Comparison of ENCODE assay signal across 21 cellular contexts in genomic region chrX:17560385-17560784, GRCh38.
DNase-seq lines count a peak whose midpoint lies in the region; FAIRE-seq and TF ChIP-seq lines count a peak whose summit lies in the region.
"Had no signal": no experiment of that assay in that cellular context is flagged by ENCODE, and none has a peak within 500 bp of the region (broad histone marks: within the 10 kb centered on the region; RNA-seq: fewer than 3 reads in every experiment).

No MANE protein-coding gene starts in this region.

- no peak overlapping the region for H4K8ac ChIP-seq in mesendoderm (ENCODE audit: low read depth, low read length)

- peak overlapping the region; percentile 55 for H3K27ac ChIP-seq in astrocyte (ENCODE audit: low read depth, low read length)
- H3K27ac ChIP-seq in mesendoderm (ENCODE audit: low read depth, low read length), result no peak overlapping the region
- H3K27ac ChIP-seq in smooth muscle cell (ENCODE audit: low read depth), result peak overlapping the region; percentile 65
- peak overlapping the region in 1 of 2 donors; percentile 19 for H3K27ac ChIP-seq in ascending aorta
- H3K27ac ChIP-seq: suprapubic skin had no signal

- no peaks in the 10 kb centered on the region for H3K36me3 Mint-ChIP-seq in astrocyte (ENCODE audit: low read depth, unreplicated experiment)
- H3K36me3 Mint-ChIP-seq in activated CD4-positive, alpha-beta memory T cell treated with anti-CD3 and anti-CD28 coated beads for 36 hours, result no peaks in the 10 kb centered on the region
- H3K36me3 Mint-ChIP-seq: activated naive CD8-positive, alpha-beta T cell had no signal

- H3K4me3 ChIP-seq in astrocyte (ENCODE audit: insufficient read depth, low read depth, low read length) (no peak overlapping the region), mesendoderm (ENCODE audit: low read length) (no peak overlapping the region), smooth muscle cell (no peak overlapping the region), ascending aorta (no peak overlapping the region)
- H3K4me3 ChIP-seq: MG63, suprapubic skin had no signal

- intact Hi-C loops in ascending aorta (cut with DNase I), result no loop called here
- intact Hi-C loops in activated CD4-positive, alpha-beta memory T cell treated with anti-CD3 and anti-CD28 coated beads for 36 hours (cut with micrococcal nuclease), result no loop called here

- no peak for TF ChIP-seq POLR2A in erythroblast (IDR thresholded peaks at IDR 0.05; ENCODE audit: low read length)

- no peak overlapping the region for H2BK15ac ChIP-seq in mesendoderm (replicated peaks; ENCODE audit: low read depth)

- H3K27me3 ChIP-seq in astrocyte (ENCODE audit: insufficient read depth, low read length) (no peaks in the 10 kb centered on the region), mesendoderm (ENCODE audit: insufficient read depth, low read length, poor library complexity) (no peaks in the 10 kb centered on the region), smooth muscle cell (ENCODE audit: low read depth) (no peaks in the 10 kb centered on the region), ascending aorta (no peaks in the 10 kb centered on the region)
- H3K27me3 ChIP-seq: MG63, suprapubic skin had no signal

- H3K9me3 ChIP-seq in astrocyte (ENCODE audit: insufficient read depth, low read depth, low read length), result no peaks in the 10 kb centered on the region
- H3K9me3 ChIP-seq in smooth muscle cell (replicated peaks; ENCODE audit: low read depth), result no peaks in the 10 kb centered on the region
- H3K9me3 ChIP-seq in ascending aorta, result no peaks in the 10 kb centered on the region
- H3K9me3 ChIP-seq: MG63, suprapubic skin had no signal

- POLR2A ChIA-PET in activated CD4-positive, alpha-beta memory T cell treated with anti-CD3 and anti-CD28 coated beads for 36 hours (lab: Charles Lee), result no interaction called here

- no peak overlapping the region for H2AFZ ChIP-seq in astrocyte (ENCODE audit: low read depth, low read length)
- no peak overlapping the region for H2AFZ ChIP-seq in smooth muscle cell (ENCODE audit: low read depth)

- H4K20me1 ChIP-seq in astrocyte (ENCODE audit: insufficient read depth, low read length), result no peaks in the 10 kb centered on the region
- H4K20me1 ChIP-seq in smooth muscle cell (ENCODE audit: low read depth), result no peaks in the 10 kb centered on the region

- no peak overlapping the region for H2AK5ac ChIP-seq in mesendoderm (ENCODE audit: low read length)

- no peaks in the 10 kb centered on the region for H3K36me3 ChIP-seq in astrocyte (ENCODE audit: insufficient read depth, low read length)
- H3K36me3 ChIP-seq in mesendoderm (ENCODE audit: control insufficient read depth, insufficient read depth, low read length), result no peaks in the 10 kb centered on the region
- no peaks in the 10 kb centered on the region for H3K36me3 ChIP-seq in smooth muscle cell (ENCODE audit: low read depth)
- H3K36me3 ChIP-seq in ascending aorta, result no peaks in the 10 kb centered on the region
- H3K36me3 ChIP-seq: MG63, suprapubic skin had no signal

- CTCF ChIA-PET in activated CD4-positive, alpha-beta memory T cell treated with anti-CD3 and anti-CD28 coated beads for 36 hours (lab: Charles Lee), result interaction anchor here (0.6 kb wide), 1 partner anchor 15 kb away, joined by 3 read pairs; no protein-coding TSS in a partner anchor

- H3F3A ChIP-seq in smooth muscle cell (ENCODE audit: low read depth), result no peaks in the 10 kb centered on the region

- peak overlapping the region; percentile 36 for H3K4ac ChIP-seq in mesendoderm (ENCODE audit: low read depth, low read length)

- H3K27ac Mint-ChIP-seq in astrocyte (ENCODE audit: unreplicated experiment), result peak overlapping the region; percentile 47
- no peak overlapping the region for H3K27ac Mint-ChIP-seq in activated CD4-positive, alpha-beta memory T cell treated with anti-CD3 and anti-CD28 coated beads for 36 hours
- H3K27ac Mint-ChIP-seq: activated CD4-positive, alpha-beta T cell treated with anti-CD3 and anti-CD28 coated beads for 36 hours; activated naive CD8-positive, alpha-beta T cell had no signal

- H2BK120ac ChIP-seq in mesendoderm (ENCODE audit: low read depth, low read length), result no peak overlapping the region

- H3K79me2 ChIP-seq in astrocyte (ENCODE audit: insufficient read depth, low read length), result peaks cover 32% of the 10 kb centered on the region
- H3K79me2 ChIP-seq in mesendoderm (ENCODE audit: control insufficient read depth, insufficient read depth, low read length), result no peaks in the 10 kb centered on the region
- no peaks in the 10 kb centered on the region for H3K79me2 ChIP-seq in smooth muscle cell (ENCODE audit: low read depth)

- TF ChIP-seq CTCF in astrocyte (IDR thresholded peaks at IDR 0.05; ENCODE audit: insufficient read depth, low read depth, low read length) (no peak), smooth muscle cell (IDR thresholded peaks at IDR 0.05; ENCODE audit: borderline replicate concordance, insufficient read depth, poor library complexity, severe bottlenecking) (no peak), ascending aorta (IDR thresholded peaks at IDR 0.05) (no peak)

- FAIRE-seq in astrocyte (lab: Jason Lieb, UNC), result no peak
- FAIRE-seq: GM12892 had no signal

- H3K4me3 Mint-ChIP-seq in astrocyte (ENCODE audit: unreplicated experiment), result peak overlapping the region; percentile 64
- no peak overlapping the region for H3K4me3 Mint-ChIP-seq in activated CD4-positive, alpha-beta memory T cell treated with anti-CD3 and anti-CD28 coated beads for 36 hours
- H3K4me3 Mint-ChIP-seq: activated CD4-positive, alpha-beta T cell treated with anti-CD3 and anti-CD28 coated beads for 36 hours; activated naive CD8-positive, alpha-beta T cell had no signal

- H3K79me1 ChIP-seq in mesendoderm (ENCODE audit: low read length), result no peaks in the 10 kb centered on the region

- H3K27me3 Mint-ChIP-seq in astrocyte (ENCODE audit: low read depth, unreplicated experiment), result no peaks in the 10 kb centered on the region
- H3K27me3 Mint-ChIP-seq in activated CD4-positive, alpha-beta memory T cell treated with anti-CD3 and anti-CD28 coated beads for 36 hours, result no peaks in the 10 kb centered on the region
- H3K27me3 Mint-ChIP-seq: activated CD4-positive, alpha-beta T cell treated with anti-CD3 and anti-CD28 coated beads for 36 hours; activated naive CD8-positive, alpha-beta T cell had no signal

- peak overlapping the region; percentile 67 for H3K4me2 ChIP-seq in astrocyte (ENCODE audit: low read length)
- H3K4me2 ChIP-seq in mesendoderm (ENCODE audit: low read length), result no peak overlapping the region
- peak overlapping the region; percentile 58 for H3K4me2 ChIP-seq in smooth muscle cell

- H3K9ac ChIP-seq in astrocyte (ENCODE audit: low read length), result no peak overlapping the region
- no peak overlapping the region for H3K9ac ChIP-seq in mesendoderm (ENCODE audit: low read length)
- H3K9ac ChIP-seq in smooth muscle cell (ENCODE audit: low read depth), result no peak overlapping the region

- DNase-seq in HT-29 (ENCODE audit: low spot score), result peak; percentile 56
- no peak for DNase-seq in astrocyte (ENCODE audit: low read depth)
- no peak for DNase-seq in mesendoderm
- no peak for DNase-seq in smooth muscle cell (lab: John Stamatoyannopoulos, UW; ENCODE audit: unreplicated experiment)
- no peak for DNase-seq in erythroblast (lab: John Stamatoyannopoulos, UW)
- DNase-seq in ascending aorta (ENCODE audit: low spot score in 2 of 2), result no peak
- DNase-seq in dedifferentiated amniotic fluid mesenchymal stem cell (ENCODE audit: extremely low spot score), result no peak
- DNase-seq in activated CD4-positive, alpha-beta memory T cell treated with anti-CD3 and anti-CD28 coated beads for 36 hours, result no peak
- DNase-seq: activated CD4-positive, alpha-beta T cell treated with anti-CD3 and anti-CD28 coated beads for 36 hours; activated T-cell treated with anti-CD3 and anti-CD28 coated beads for 4 hours; central memory CD4-positive, alpha-beta T cell; GF-D8; NCI-H187; NCI-H446; SHP77; stimulated activated CD4-positive, alpha-beta T cell treated with anti-CD3 and anti-CD28 coated beads, Interleukin-2, amount 100 ng/mL, for 48 hours; T-helper 9 cell had no signal

- no peak overlapping the region for H2BK5ac ChIP-seq in mesendoderm (ENCODE audit: low read length)

- H3K4me1 Mint-ChIP-seq in astrocyte (ENCODE audit: low read depth, unreplicated experiment), result peaks cover 39% of the 10 kb centered on the region
- peaks cover 17% of the 10 kb centered on the region for H3K4me1 Mint-ChIP-seq in activated CD4-positive, alpha-beta memory T cell treated with anti-CD3 and anti-CD28 coated beads for 36 hours (ENCODE audit: low read depth)

- H3K56ac ChIP-seq in mesendoderm (ENCODE audit: low read length), result no peak overlapping the region

- H3K4me1 ChIP-seq in astrocyte (ENCODE audit: insufficient read depth, low read length) (peaks cover 34% of the 10 kb centered on the region), mesendoderm (ENCODE audit: control insufficient read depth, low read depth, low read length) (peaks cover 2% of the 10 kb centered on the region), smooth muscle cell (ENCODE audit: low read depth) (peaks cover 7% of the 10 kb centered on the region), ascending aorta (peaks cover 5 to 17% of the 10 kb centered on the region in 2 donors)

- WGBS in mesendoderm (ENCODE audit: extremely low coverage, insufficient coverage, low lambda C conversion rate), result no CpG with 5 or more reads among the region's 2 CpGs
- 48% methylated on average over 2 of the region's 2 CpGs for WGBS in smooth muscle cell (ENCODE audit: low lambda C conversion rate)

- H4K5ac ChIP-seq in mesendoderm (ENCODE audit: low read length), result no peak overlapping the region

- peaks cover 5% of the 10 kb centered on the region for H3K9me3 Mint-ChIP-seq in astrocyte (ENCODE audit: unreplicated experiment)
- no peaks in the 10 kb centered on the region for H3K9me3 Mint-ChIP-seq in activated CD4-positive, alpha-beta memory T cell treated with anti-CD3 and anti-CD28 coated beads for 36 hours

- H3K23ac ChIP-seq in mesendoderm (ENCODE audit: low read length), result no peak overlapping the region

- H3K18ac ChIP-seq in mesendoderm (ENCODE audit: low read length), result no peak overlapping the region
